ENCODE assay signal across 25 cellular contexts in the genomic region with DNA sequence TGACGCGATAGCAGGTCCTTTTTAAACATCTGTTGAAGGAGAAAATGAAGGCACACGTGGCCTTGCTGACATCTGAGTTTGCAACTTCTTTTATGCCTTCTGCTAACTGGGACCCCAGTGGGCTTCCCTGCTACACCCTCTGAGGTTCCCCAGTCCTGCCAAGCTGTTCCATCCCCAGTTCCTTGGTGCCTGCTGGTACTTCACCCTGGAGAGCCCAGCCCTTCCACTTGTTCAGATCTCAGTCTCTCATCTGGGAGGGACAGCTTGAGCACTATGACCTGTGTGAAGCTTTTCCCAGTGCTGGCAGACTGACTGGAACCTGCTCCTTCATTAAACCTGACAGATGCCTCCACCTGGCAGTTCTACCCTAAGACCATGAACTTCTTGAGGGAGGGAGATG.
"Had no signal": no experiment of that assay in that cellular context is flagged by ENCODE, and none has a peak within 500 bp of the region (broad histone marks: within the 10 kb centered on the region; RNA-seq: fewer than 3 reads in every experiment).

No MANE protein-coding gene starts in this region.

- H3K4me3 Mint-ChIP-seq: activated CD8-positive, alpha-beta memory T cell treated with anti-CD3 and anti-CD28 coated beads, Interleukin-2, amount 10 ng/mL, durations not matched to agents 7 days and 5 days; activated naive CD8-positive, alpha-beta T cell treated with anti-CD3 and anti-CD28 coated beads for 36 hours; activated T-cell treated with anti-CD3 and anti-CD28 coated beads, Interleukin-2, amount 50 U/mL, for 24 hours; WTC11 had no signal

- H3K4me1 ChIP-seq: SJCRH30 had no signal

- ATAC-seq: activated CD8-positive, alpha-beta memory T cell treated with anti-CD3 and anti-CD28 coated beads, Interleukin-2, amount 10 ng/mL, durations not matched to agents 7 days and 5 days; K562; WTC11 had no signal

- H3K36me3 ChIP-seq: Peyer's patch, SJCRH30 had no signal

- H3K27me3 ChIP-seq: Peyer's patch, SJCRH30 had no signal

- FAIRE-seq: K562 had no signal

- DNase-seq: activated CD4-positive, alpha-beta T cell treated with anti-CD3 and anti-CD28 coated beads for 48 hours; activated CD4-positive, alpha-beta T cell treated with anti-CD3 and anti-CD28 coated beads, Interleukin-2, amount 50 U/mL, for 48 hours; activated CD4-positive, CD25-positive, alpha-beta regulatory T cell treated with anti-CD3 and anti-CD28 coated beads, Interleukin-2, amount 50 U/mL, for 72 hours; activated CD8-positive, alpha-beta memory T cell treated with anti-CD3 and anti-CD28 coated beads, Interleukin-2, amount 10 ng/mL, durations not matched to agents 7 days and 5 days; activated effector memory CD4-positive, alpha-beta T cell treated with anti-CD3 and anti-CD28 coated beads, Interleukin-2, amount 50 U/mL, for 16 hours; activated naive CD4-positive, alpha-beta T cell treated with Interleukin-2 at 50 U/mL for 16 hours; activated naive CD8-positive, alpha-beta T cell treated with anti-CD3 and anti-CD28 coated beads for 36 hours; activated T-cell treated with anti-CD3 and anti-CD28 coated beads, Interleukin-2, amount 50 U/mL, for 24 hours; caudate nucleus; NCI-H1092; NCI-H1417; NCI-H1930; NCI-H2171; NCI-H2227 treated with DMSO at 0.1 percent for 48 hours; NCI-H446 treated with DMSO at 0.1 percent for 48 hours; NCI-H524 treated with DMSO at 0.1 percent for 48 hours; NCI-H82; Peyer's patch; Right ventricle myocardium superior; SJCRH30; SK-N-SH; SW 1271; T-helper 9 cell had no signal

- H3K27me3 Mint-ChIP-seq: activated CD8-positive, alpha-beta memory T cell treated with anti-CD3 and anti-CD28 coated beads, Interleukin-2, amount 10 ng/mL, durations not matched to agents 7 days and 5 days; activated naive CD8-positive, alpha-beta T cell treated with anti-CD3 and anti-CD28 coated beads for 36 hours; activated T-cell treated with anti-CD3 and anti-CD28 coated beads, Interleukin-2, amount 50 U/mL, for 24 hours had no signal

- H3K27ac Mint-ChIP-seq: activated CD8-positive, alpha-beta memory T cell treated with anti-CD3 and anti-CD28 coated beads, Interleukin-2, amount 10 ng/mL, durations not matched to agents 7 days and 5 days; activated naive CD8-positive, alpha-beta T cell treated with anti-CD3 and anti-CD28 coated beads for 36 hours; activated T-cell treated with anti-CD3 and anti-CD28 coated beads, Interleukin-2, amount 50 U/mL, for 24 hours; WTC11 had no signal

- H3K9me3 ChIP-seq: Peyer's patch, SJCRH30, SK-N-SH had no signal

- H3K4me1 Mint-ChIP-seq: activated CD8-positive, alpha-beta memory T cell treated with anti-CD3 and anti-CD28 coated beads, Interleukin-2, amount 10 ng/mL, durations not matched to agents 7 days and 5 days had no signal

- H3K4me3 ChIP-seq: K562, Peyer's patch, SJCRH30 had no signal
